1 cellular context compared by ENCODE assay signal in the genomic region with DNA sequence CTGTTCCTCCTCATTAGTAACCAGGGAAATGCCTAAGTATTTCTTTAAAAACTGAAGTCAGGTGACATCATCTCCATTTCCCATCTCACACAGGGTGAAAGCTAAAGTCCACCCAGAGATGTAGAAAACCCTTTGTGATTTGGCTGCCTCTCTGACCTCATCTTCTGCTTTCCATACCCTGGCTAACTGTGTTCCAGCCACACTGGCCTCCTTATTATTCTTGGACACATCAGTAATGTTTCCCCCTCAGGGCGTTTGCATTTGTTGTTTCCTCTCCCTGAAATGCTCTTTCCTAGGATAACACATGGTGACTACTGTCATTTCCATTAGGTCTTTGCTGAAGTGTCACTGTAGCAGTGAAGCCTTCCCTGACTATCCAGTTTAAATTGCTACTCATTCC.
A peak's percentile ranks its signal among the peaks of the same experiment; 100 is the strongest.
TF ChIP-seq lines count a peak whose summit lies in the region.

No MANE protein-coding gene starts in this region.

TF ChIP-seq in HepG2, 621 proteins besides CTCF, POLR2A, EP300 and RAD21:
- TF ChIP-seq TBX2 (CRISPR knock-in tag; IDR thresholded peaks at IDR 0.05; ENCODE audit: borderline replicate concordance) (no peak), ZNF512 (CRISPR knock-in tag; IDR thresholded peaks at IDR 0.05) (no peak), ATF7 (IDR thresholded peaks at IDR 0.05) (peak; percentile 59), ATF7 (CRISPR knock-in tag; IDR thresholded peaks at IDR 0.05) (no peak), HNF4A (CRISPR knock-in tag; IDR thresholded peaks at IDR 0.05) (no peak), ZNF552 (CRISPR knock-in tag; IDR thresholded peaks at IDR 0.05; ENCODE audit: borderline replicate concordance) (no peak)
